19 cellular contexts compared by ENCODE assay signal in genomic region chr4:123807187-123807586, GRCh38.
DNase-seq lines count a peak whose midpoint lies in the region; ATAC-seq, FAIRE-seq and TF ChIP-seq lines count a peak whose summit lies in the region.
"Had no signal": no experiment of that assay in that cellular context is flagged by ENCODE, and none has a peak within 500 bp of the region (broad histone marks: within the 10 kb centered on the region; RNA-seq: fewer than 3 reads in every experiment).

No MANE protein-coding gene starts in this region.

- no peak overlapping the region for H2BK12ac ChIP-seq in H1 (ENCODE audit: low read depth, low read length)

- dilution Hi-C loops in IMR-90 (cut with HindIII; ENCODE audit: low sequenced_read_pairs, unreplicated experiment), result no loop called here

- H2BK15ac ChIP-seq in IMR-90 (ENCODE audit: low read depth, low read length), result no peak overlapping the region
- H2BK15ac ChIP-seq in H1 (ENCODE audit: low read length), result no peak overlapping the region

- H3K4me3 ChIP-seq in HepG2 (replicated peaks in 1 of 3; ENCODE audit: insufficient read depth in 1 of 3, low read depth in 2 of 3, low read length in 3 of 3) (no peak overlapping the region), right lobe of liver (no peak overlapping the region), IMR-90 (ENCODE audit: insufficient read depth, low read depth, low read length) (no peak overlapping the region), H1 (ENCODE audit: extremely low read depth in 1 of 4, insufficient read depth in 2 of 4, low read depth in 3 of 4, low read length in 4 of 4) (no peak overlapping the region), smooth muscle cell (no peak overlapping the region)
- H3K4me3 ChIP-seq: BLaER1 had no signal

- TF ChIP-seq POLR2A in HepG2 (IDR thresholded peaks at IDR 0.05; ENCODE audit: insufficient read depth in 1 of 2, low read depth in 2 of 2, low read length in 2 of 2), result no peak
- TF ChIP-seq POLR2A in right lobe of liver (IDR thresholded peaks at IDR 0.05), result no peak
- no peak for TF ChIP-seq POLR2A in IMR-90 (IDR thresholded peaks at IDR 0.05; ENCODE audit: low read depth, low read length)
- no peak for TF ChIP-seq POLR2A in H1 (IDR thresholded peaks at IDR 0.05; ENCODE audit: control extremely low read depth in 1 of 2, low read depth in 2 of 2, low read length in 2 of 2)

- H3K4ac ChIP-seq in IMR-90 (ENCODE audit: low read depth, low read length) (no peak overlapping the region), H1 (replicated peaks; ENCODE audit: insufficient read length, low read depth, low read length) (no peak overlapping the region)

- no peak overlapping the region for H3K4me2 ChIP-seq in HepG2 (ENCODE audit: low read depth, low read length)
- no peak overlapping the region for H3K4me2 ChIP-seq in IMR-90 (ENCODE audit: low read depth, low read length)
- no peak overlapping the region for H3K4me2 ChIP-seq in H1 (ENCODE audit: insufficient read depth in 1 of 2, low read depth in 2 of 2, low read length in 2 of 2)
- H3K4me2 ChIP-seq in smooth muscle cell, result peak overlapping the region; percentile 6
- H3K4me2 ChIP-seq: BLaER1 had no signal

- 74% methylated on average over 5 of the region's 5 CpGs for WGBS in HepG2 (ENCODE audit: low lambda C conversion rate)
- WGBS in right lobe of liver (ENCODE audit: insufficient coverage, low coverage, low lambda C conversion rate, missing lambda C conversion rate), result 57% methylated on average over 5 of the region's 5 CpGs
- 65% methylated on average over 2 of the region's 5 CpGs; no CpG with 5 or more reads in 1 of the 2 experiments for WGBS in IMR-90 (ENCODE audit: extremely low coverage in 2 of 2, insufficient read length in 1 of 2), 2 experiments
- 76 to 100% methylated on average over 1 to 5 of the region's 5 CpGs for WGBS in H1 (ENCODE audit: extremely low coverage in 1 of 2, insufficient coverage in 1 of 2, insufficient read length in 1 of 2, insufficient replicate concordance in 2 of 2, low coverage in 1 of 2, low lambda C conversion rate in 2 of 2, missing lambda C conversion rate in 1 of 2), 2 experiments
- 84% methylated on average over 5 of the region's 5 CpGs for WGBS in smooth muscle cell (ENCODE audit: low lambda C conversion rate)

- intact Hi-C loops in HepG2 (cut with micrococcal nuclease; ENCODE audit: unreplicated experiment), result no loop called here
- intact Hi-C loops in right lobe of liver (cut with DNase I), result no loop called here
- intact Hi-C loops in IMR-90 (cut with micrococcal nuclease), result no loop called here

- H3K9ac ChIP-seq in HepG2 (ENCODE audit: insufficient read depth, low read depth, low read length) (no peak overlapping the region), IMR-90 (ENCODE audit: low read depth, low read length) (no peak overlapping the region), H1 (replicated peaks in 1 of 4; ENCODE audit: extremely low read depth in 1 of 4, low read depth in 3 of 4, low read length in 3 of 4) (no peak overlapping the region), smooth muscle cell (ENCODE audit: low read depth) (no peak overlapping the region)
- H3K9ac ChIP-seq: BLaER1 had no signal

- H3K79me2 ChIP-seq in HepG2 (ENCODE audit: insufficient read depth, low read length), result no peaks in the 10 kb centered on the region
- no peaks in the 10 kb centered on the region for H3K79me2 ChIP-seq in H1 (ENCODE audit: control insufficient read depth in 1 of 2, insufficient read depth in 2 of 2, low read length in 2 of 2)
- no peaks in the 10 kb centered on the region for H3K79me2 ChIP-seq in smooth muscle cell (ENCODE audit: low read depth)

- H3K9me3 Mint-ChIP-seq in stimulated activated effector memory CD8-positive, alpha-beta T cell treated with anti-CD3 and anti-CD28 coated beads, Interleukin-12 subunit alpha, Interleukin-12 subunit beta, amount 100 ng/mL, for 72 hours, result peaks cover 2% of the 10 kb centered on the region
- H3K9me3 Mint-ChIP-seq: CD8-positive, alpha-beta T cell had no signal

- CTCF ChIA-PET in HepG2 (lab: Yijun Ruan, JAX; ENCODE audit: low intra/inter-chr PET ratio, low total read pairs), result no interaction called here
- CTCF ChIA-PET in IMR-90 (lab: Yijun Ruan, JAX), result interaction anchor here (0.5 kb wide), 1 partner anchor 673 kb away, joined by 4 read pairs; no protein-coding TSS in a partner anchor
- CTCF ChIA-PET in H1 (lab: Charles Lee; ENCODE audit: partially characterized antibody), result no interaction called here

- H3K14ac ChIP-seq in IMR-90 (replicated peaks; ENCODE audit: low read depth, low read length) (no peak overlapping the region), H1 (ENCODE audit: insufficient read length) (no peak overlapping the region)

- H3K23ac ChIP-seq in IMR-90 (ENCODE audit: low read depth, low read length) (no peak overlapping the region), H1 (ENCODE audit: insufficient read length) (no peak overlapping the region)

- H3K23me2 ChIP-seq in H1 (ENCODE audit: low read depth, low read length), result no peaks in the 10 kb centered on the region

- no peak overlapping the region for H2AK5ac ChIP-seq in IMR-90 (ENCODE audit: low read depth, low read length)
- H2AK5ac ChIP-seq in H1 (ENCODE audit: low read depth, low read length), result no peak overlapping the region

- peak overlapping the region; percentile 19; the same call in 1 of the 2 replicates for H3K18ac ChIP-seq in IMR-90 (ENCODE audit: low read depth, low read length)
- no peak overlapping the region for H3K18ac ChIP-seq in H1 (ENCODE audit: extremely low read depth, low read length)

- H3K79me1 ChIP-seq in IMR-90 (ENCODE audit: low read depth in 1 of 2, low read length in 2 of 2) (no peaks in the 10 kb centered on the region), H1 (ENCODE audit: low read depth, low read length) (no peaks in the 10 kb centered on the region)

- H4K8ac ChIP-seq in IMR-90 (ENCODE audit: low read depth in 2 of 2, low read length in 2 of 2) (no peak overlapping the region), H1 (ENCODE audit: extremely low read depth, insufficient read depth, low read length) (no peak overlapping the region)

- no peak overlapping the region for H3K27ac Mint-ChIP-seq in stimulated activated effector memory CD8-positive, alpha-beta T cell treated with anti-CD3 and anti-CD28 coated beads, Interleukin-12 subunit alpha, Interleukin-12 subunit beta, amount 100 ng/mL, for 72 hours
- H3K27ac Mint-ChIP-seq: CD4-positive, CD25-positive, alpha-beta regulatory T cell; CD8-positive, alpha-beta T cell had no signal

- H3K27me3 ChIP-seq in HepG2 (ENCODE audit: control insufficient read depth in 1 of 2, insufficient read depth in 2 of 2, low read length in 2 of 2) (no peaks in the 10 kb centered on the region), right lobe of liver (no peaks in the 10 kb centered on the region), IMR-90 (ENCODE audit: control insufficient read depth, insufficient read depth, low read length) (no peaks in the 10 kb centered on the region), H1 (replicated peaks in 1 of 4; ENCODE audit: control insufficient read depth in 3 of 4, extremely low read depth in 1 of 4, insufficient read depth in 3 of 4, low read length in 3 of 4) (peaks cover 0 to 1% (median 0%) of the 10 kb centered on the region in 4 experiments; a peak in 1 of 7 replicates), smooth muscle cell (ENCODE audit: low read depth) (no peaks in the 10 kb centered on the region)
- H3K27me3 ChIP-seq: BLaER1 had no signal

- POLR2A ChIA-PET in HepG2 (lab: Yijun Ruan, JAX), result no interaction called here
- POLR2A ChIA-PET in IMR-90 (lab: Charles Lee; ENCODE audit: unreplicated experiment), result no interaction called here
- POLR2A ChIA-PET in H1 (lab: Charles Lee; ENCODE audit: partially characterized antibody), result no interaction called here

- H3K9me1 ChIP-seq in IMR-90 (ENCODE audit: insufficient read depth, low read length), result no peaks in the 10 kb centered on the region

- H3K56ac ChIP-seq in IMR-90 (ENCODE audit: extremely low read depth, insufficient read depth, low read length) (no peak overlapping the region), H1 (replicated peaks; ENCODE audit: insufficient read length, low read depth, low read length) (no peak overlapping the region)

- H3K9me3 ChIP-seq in HepG2 (ENCODE audit: low read length), result no peaks in the 10 kb centered on the region
- H3K9me3 ChIP-seq in right lobe of liver, result no peaks in the 10 kb centered on the region
- no peaks in the 10 kb centered on the region for H3K9me3 ChIP-seq in IMR-90 (ENCODE audit: control insufficient read depth, insufficient read depth, low read length)
- no peaks in the 10 kb centered on the region for H3K9me3 ChIP-seq in H1 (ENCODE audit: insufficient read depth in 2 of 2, low read depth in 1 of 2, low read length in 1 of 2)
- no peaks in the 10 kb centered on the region for H3K9me3 ChIP-seq in smooth muscle cell (replicated peaks; ENCODE audit: low read depth)
- H3K9me3 ChIP-seq: BLaER1, Caco-2 had no signal

- no peaks in the 10 kb centered on the region for H3K36me3 ChIP-seq in HepG2 (replicated peaks in 1 of 2; ENCODE audit: control insufficient read depth in 1 of 2, insufficient read depth in 2 of 2, low read length in 2 of 2)
- H3K36me3 ChIP-seq in right lobe of liver, result no peaks in the 10 kb centered on the region
- H3K36me3 ChIP-seq in IMR-90 (ENCODE audit: control insufficient read depth, insufficient read depth, low read length), result no peaks in the 10 kb centered on the region
- H3K36me3 ChIP-seq in H1 (ENCODE audit: control insufficient read depth in 2 of 4, insufficient read depth in 4 of 4, low read length in 3 of 4), result no peaks in the 10 kb centered on the region
- H3K36me3 ChIP-seq in smooth muscle cell (ENCODE audit: low read depth), result no peaks in the 10 kb centered on the region
- H3K36me3 ChIP-seq: BLaER1 had no signal

- H4K5ac ChIP-seq in IMR-90 (ENCODE audit: low read depth, low read length), result no peak overlapping the region; the same call in 1 of the 2 replicates
- H4K5ac ChIP-seq in H1 (ENCODE audit: insufficient read length, low read depth, low read length), result no peak overlapping the region

- TF ChIP-seq RAD21 in HepG2 (CRISPR knock-in tag; IDR thresholded peaks at IDR 0.05) (no peak), IMR-90 (IDR thresholded peaks at IDR 0.05; ENCODE audit: low read length) (no peak), H1 (IDR thresholded peaks at IDR 0.05 in 1 of 2, conservative IDR thresholded peaks at IDR 0.05 in 1 of 2; ENCODE audit: low read depth in 2 of 2, low read length in 2 of 2) (no peak)

- no peak overlapping the region for H3K4me3 Mint-ChIP-seq in stimulated activated effector memory CD8-positive, alpha-beta T cell treated with anti-CD3 and anti-CD28 coated beads, Interleukin-12 subunit alpha, Interleukin-12 subunit beta, amount 100 ng/mL, for 72 hours
- H3K4me3 Mint-ChIP-seq: CD4-positive, CD25-positive, alpha-beta regulatory T cell; CD8-positive, alpha-beta T cell had no signal

- no peak for FAIRE-seq in HepG2 (lab: Jason Lieb, UNC)
- FAIRE-seq in H1 (lab: Jason Lieb, UNC), result no peak
- FAIRE-seq: GM12892 had no signal

- no peaks in the 10 kb centered on the region for H3K36me3 Mint-ChIP-seq in stimulated activated effector memory CD8-positive, alpha-beta T cell treated with anti-CD3 and anti-CD28 coated beads, Interleukin-12 subunit alpha, Interleukin-12 subunit beta, amount 100 ng/mL, for 72 hours
- H3K36me3 Mint-ChIP-seq: CD4-positive, CD25-positive, alpha-beta regulatory T cell; CD8-positive, alpha-beta T cell had no signal

- no peak for TF ChIP-seq CTCF in HepG2 (CRISPR knock-in tag; IDR thresholded peaks at IDR 0.05)
- no peak for TF ChIP-seq CTCF in right lobe of liver (IDR thresholded peaks at IDR 0.05)
- TF ChIP-seq CTCF in IMR-90 (conservative IDR thresholded peaks at IDR 0.05; ENCODE audit: low read depth, low read length), result no peak
- no peak for TF ChIP-seq CTCF in H1 (IDR thresholded peaks at IDR 0.05; ENCODE audit: control extremely low read depth in 1 of 3, insufficient read depth in 1 of 3, low read depth in 1 of 3, low read length in 3 of 3)
- no peak for TF ChIP-seq CTCF in smooth muscle cell (IDR thresholded peaks at IDR 0.05; ENCODE audit: borderline replicate concordance, insufficient read depth, poor library complexity, severe bottlenecking)

- H2AFZ ChIP-seq in HepG2 (ENCODE audit: low read length), result no peak overlapping the region
- no peak overlapping the region for H2AFZ ChIP-seq in IMR-90 (replicated peaks; ENCODE audit: low read length, poor library complexity)
- no peak overlapping the region for H2AFZ ChIP-seq in H1 (ENCODE audit: low read length)
- H2AFZ ChIP-seq in smooth muscle cell (ENCODE audit: low read depth), result peak overlapping the region; percentile 73

- no peak overlapping the region for H4K91ac ChIP-seq in IMR-90 (ENCODE audit: insufficient read depth, low read depth, low read length)
- H4K91ac ChIP-seq in H1 (replicated peaks; ENCODE audit: insufficient read length, low read length), result no peak overlapping the region

- no peak overlapping the region for H2AK9ac ChIP-seq in IMR-90 (replicated peaks; ENCODE audit: low read depth, low read length, poor library complexity)

- no peak overlapping the region for H2BK5ac ChIP-seq in IMR-90 (ENCODE audit: low read depth, low read length, poor library complexity, severe bottlenecking)
- H2BK5ac ChIP-seq in H1 (ENCODE audit: low read depth, low read length), result no peak overlapping the region

- ATAC-seq in HepG2 (no peak), right lobe of liver (no peak), IMR-90 (ENCODE audit: low read depth) (no peak), HG03460 (IDR thresholded peaks at IDR 0.05; ENCODE audit: unreplicated experiment) (no peak), GM21825 (IDR thresholded peaks at IDR 0.05; ENCODE audit: unreplicated experiment) (no peak)
- ATAC-seq in stimulated activated effector memory CD8-positive, alpha-beta T cell treated with anti-CD3 and anti-CD28 coated beads, Interleukin-12 subunit alpha, Interleukin-12 subunit beta, amount 100 ng/mL, for 72 hours, result no peak
- ATAC-seq: CD8-positive, alpha-beta T cell; HCT116 had no signal

- no peak for TF ChIP-seq EP300 in HepG2 (IDR thresholded peaks at IDR 0.05; ENCODE audit: low read depth in 2 of 2, low read length in 2 of 2)
- TF ChIP-seq EP300 in HepG2 (CRISPR knock-in tag; IDR thresholded peaks at IDR 0.05; ENCODE audit: borderline replicate concordance), result no peak
- TF ChIP-seq EP300 in H1 (IDR thresholded peaks at IDR 0.05; ENCODE audit: borderline replicate concordance in 1 of 2, low read depth in 2 of 2, low read length in 2 of 2), result no peak

- in situ Hi-C loops in HepG2 (cut with HindIII; ENCODE audit: extremely low pct_ligation_motif_present, low pct_unique_long_range_greater_than_20kb), result no loop called here
- in situ Hi-C loops in IMR-90 (cut with MboI; ENCODE audit: low sequenced_read_pairs), result no loop called here

- H3K4me1 ChIP-seq in HepG2 (ENCODE audit: insufficient read depth, low read length) (peaks cover 21% of the 10 kb centered on the region), right lobe of liver (no peaks in the 10 kb centered on the region), IMR-90 (ENCODE audit: control insufficient read depth, insufficient read depth, low read length) (no peaks in the 10 kb centered on the region), H1 (replicated peaks in 1 of 4; ENCODE audit: control insufficient read depth in 3 of 4, insufficient read depth in 4 of 4, low read length in 3 of 4) (no peaks in the 10 kb centered on the region), smooth muscle cell (ENCODE audit: low read depth) (no peaks in the 10 kb centered on the region)
- H3K4me1 ChIP-seq: Caco-2 had no signal

- H3K27ac ChIP-seq in HepG2 (ENCODE audit: extremely low read length, insufficient read depth, low read length) (no peak overlapping the region), right lobe of liver (no peak overlapping the region), IMR-90 (ENCODE audit: insufficient read depth, low read length) (no peak overlapping the region), H1 (ENCODE audit: low read depth, low read length) (no peak overlapping the region), smooth muscle cell (ENCODE audit: low read depth) (no peak overlapping the region)
- H3K27ac ChIP-seq: BLaER1, C4-2B had no signal

- no peak for DNase-seq in HepG2 (ENCODE audit: low spot score)
- no peak for DNase-seq in right lobe of liver
- no peak for DNase-seq in IMR-90
- DNase-seq in H1 (ENCODE audit: low read depth in 1 of 2, low spot score in 2 of 2), result no peak
- DNase-seq in smooth muscle cell (lab: John Stamatoyannopoulos, UW; ENCODE audit: unreplicated experiment), result no peak
- no peak for DNase-seq in stimulated activated effector memory CD8-positive, alpha-beta T cell treated with anti-CD3 and anti-CD28 coated beads, Interleukin-12 subunit alpha, Interleukin-12 subunit beta, amount 100 ng/mL, for 72 hours (ENCODE audit: low spot score in 2 of 2)
- DNase-seq: Caco-2; CD4-positive, CD25-positive, alpha-beta regulatory T cell; CD8-positive, alpha-beta T cell; DMS153; DND-41; GOT3; H7 had no signal

- H4K20me1 ChIP-seq in HepG2 (ENCODE audit: insufficient read depth, low read length) (no peaks in the 10 kb centered on the region), IMR-90 (ENCODE audit: insufficient read depth, low read length) (no peaks in the 10 kb centered on the region), H1 (replicated peaks in 1 of 2; ENCODE audit: control insufficient read depth in 1 of 2, insufficient read depth in 2 of 2, low read length in 2 of 2) (no peaks in the 10 kb centered on the region), smooth muscle cell (ENCODE audit: low read depth) (no peaks in the 10 kb centered on the region)
- H4K20me1 ChIP-seq: BLaER1 had no signal

- no peaks in the 10 kb centered on the region for H3K4me1 Mint-ChIP-seq in stimulated activated effector memory CD8-positive, alpha-beta T cell treated with anti-CD3 and anti-CD28 coated beads, Interleukin-12 subunit alpha, Interleukin-12 subunit beta, amount 100 ng/mL, for 72 hours

- H2BK120ac ChIP-seq in IMR-90 (ENCODE audit: low read depth, low read length) (no peak overlapping the region), H1 (replicated peaks; ENCODE audit: low read depth, low read length) (no peak overlapping the region)

- BruUV-seq in HepG2 (replicated peaks; lab: Mats Ljungman, UMichigan), result no TSS peak
- no TSS peak for BruUV-seq in IMR-90 (replicated peaks; lab: Mats Ljungman, UMichigan)

- H2BK20ac ChIP-seq in IMR-90 (ENCODE audit: low read depth, low read length) (no peak overlapping the region), H1 (ENCODE audit: low read length) (no peak overlapping the region)

- no peaks in the 10 kb centered on the region for H3F3A ChIP-seq in smooth muscle cell (ENCODE audit: low read depth)

Comparison
In these comparisons a context has a peak if more than half of its experiments do, and no peak if none do; other contexts are left out.
1. Of the 41 proteins assayed by ChIP-seq in both HepG2 and H1: peak only in HepG2: none; only in H1: CEBPB; in both: none; in neither: 40.